8 cellular contexts compared by ENCODE assay signal in genomic region chr20:34703061-34703572, GRCh38.
DNase-seq lines count a peak whose midpoint lies in the region; ATAC-seq and TF ChIP-seq lines count a peak whose summit lies in the region.

No MANE protein-coding gene starts in this region.

- H3K27me3 ChIP-seq in OCI-LY1 (ENCODE audit: insufficient read depth, low read length) (no peaks in the 10 kb centered on the region), endocrine pancreas (ENCODE audit: control insufficient read depth, insufficient read depth, low read length) (no peaks in the 10 kb centered on the region), neutrophil (no peaks in the 10 kb centered on the region)

- TF ChIP-seq CTCF in OCI-LY1 (IDR thresholded peaks at IDR 0.05; ENCODE audit: low read length), result no peak
- TF ChIP-seq CTCF in neutrophil (IDR thresholded peaks at IDR 0.05), result no peak

- peaks cover 18% of the 10 kb centered on the region for H3K4me1 ChIP-seq in OCI-LY1 (ENCODE audit: insufficient read depth, low read length, severe bottlenecking)
- H3K4me1 ChIP-seq in endocrine pancreas (ENCODE audit: control insufficient read depth, insufficient read depth, low read length), result no peaks in the 10 kb centered on the region
- H3K4me1 ChIP-seq in neutrophil (ENCODE audit: control insufficient read depth in 1 of 2, insufficient read depth in 1 of 2, low read depth in 1 of 2, low read length in 1 of 2), result peaks cover 45 to 46% of the 10 kb centered on the region in 2 experiments

- no peak for ATAC-seq in GM21367 (IDR thresholded peaks at IDR 0.05; ENCODE audit: unreplicated experiment)
- ATAC-seq in GM18909 (IDR thresholded peaks at IDR 0.05; ENCODE audit: poor library complexity, unreplicated experiment), result no peak
- ATAC-seq in HG03139 (IDR thresholded peaks at IDR 0.05; ENCODE audit: unreplicated experiment), result no peak

- no peaks in the 10 kb centered on the region for H3F3A ChIP-seq in OCI-LY1 (ENCODE audit: insufficient read depth, low read length)

- H3K9me3 ChIP-seq in OCI-LY1 (ENCODE audit: low read length) (no peaks in the 10 kb centered on the region), endocrine pancreas (ENCODE audit: control insufficient read depth, low read length) (no peaks in the 10 kb centered on the region), neutrophil (no peaks in the 10 kb centered on the region)

- H3K27ac ChIP-seq in OCI-LY1 (ENCODE audit: low read depth, low read length, poor library complexity, severe bottlenecking), result no peak overlapping the region
- H3K27ac ChIP-seq in neutrophil, result peak overlapping the region; percentile 99

- DNase-seq in CD1c-positive myeloid dendritic cell (ENCODE audit: extremely low spot score) (peak; percentile 12), NCI-H2171 treated with DMSO at 0.1 percent for 48 hours (lab: John Stamatoyannopoulos, UW) (no peak)

- no peaks in the 10 kb centered on the region for H3K79me2 ChIP-seq in OCI-LY1 (ENCODE audit: insufficient read depth, low read length)

- peak overlapping the region; percentile 80 for H3K4me3 ChIP-seq in OCI-LY1 (ENCODE audit: low read depth, low read length, poor library complexity, severe bottlenecking)
- peak overlapping the region; percentile 85 for H3K4me3 ChIP-seq in endocrine pancreas (ENCODE audit: control insufficient read depth, insufficient read depth, low read length)
- H3K4me3 ChIP-seq in neutrophil (ENCODE audit: low read depth in 1 of 2, low read length in 1 of 2), result peak overlapping the region; percentile 71 to 94

- no peaks in the 10 kb centered on the region for H3K36me3 ChIP-seq in OCI-LY1 (ENCODE audit: insufficient read depth, low read length)
- H3K36me3 ChIP-seq in endocrine pancreas (ENCODE audit: control insufficient read depth, insufficient read depth, low read length), result no peaks in the 10 kb centered on the region
- H3K36me3 ChIP-seq in neutrophil, result no peaks in the 10 kb centered on the region

- peak overlapping the region; percentile 92 for H3K4me2 ChIP-seq in OCI-LY1 (ENCODE audit: low read length)

- no peaks in the 10 kb centered on the region for H3K9me2 ChIP-seq in OCI-LY1 (ENCODE audit: low read depth, low read length)

- H4K20me1 ChIP-seq in OCI-LY1 (ENCODE audit: insufficient read depth, low read length), result no peaks in the 10 kb centered on the region

- H3K9ac ChIP-seq in OCI-LY1 (ENCODE audit: low read length), result peak overlapping the region; percentile 74
- peak overlapping the region; percentile 88 for H3K9ac ChIP-seq in endocrine pancreas (ENCODE audit: control insufficient read depth, insufficient read depth, low read length)

- no peak overlapping the region for H2AFZ ChIP-seq in OCI-LY1 (ENCODE audit: low read length)
